23 cellular contexts compared by ENCODE assay signal in the genomic region with DNA sequence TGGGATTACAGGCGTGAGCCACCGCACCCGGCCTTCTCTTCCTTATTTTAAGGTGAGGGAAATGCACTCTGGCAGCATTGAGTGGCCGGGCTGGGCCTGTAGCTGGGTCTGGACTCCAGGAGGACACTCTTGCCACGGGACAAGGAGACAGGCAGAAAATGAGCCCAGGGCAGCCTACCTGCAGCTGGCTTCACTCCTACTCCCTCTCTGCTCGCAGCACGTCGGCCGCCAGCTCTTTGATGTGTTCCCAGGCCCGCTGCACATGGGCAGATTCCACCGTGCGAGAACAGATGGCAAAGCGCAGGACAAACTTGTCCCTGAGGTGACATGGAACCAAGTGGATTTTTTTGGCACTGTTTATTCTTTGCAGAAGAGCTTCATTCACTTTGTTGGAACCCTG.
"Had no signal": no experiment of that assay in that cellular context is flagged by ENCODE, and none has a peak within 500 bp of the region (broad histone marks: within the 10 kb centered on the region; RNA-seq: fewer than 3 reads in every experiment).

No MANE protein-coding gene starts in this region.

- H3K27me3 ChIP-seq: gastrocnemius medialis, hepatocyte, neutrophil, pancreas, right lobe of liver, stomach, tibial artery had no signal

- H3K36me3 Mint-ChIP-seq: memory B cell, natural killer cell, type B pancreatic cell had no signal

- H3K27ac Mint-ChIP-seq: memory B cell, natural killer cell, progenitor cell of endocrine pancreas, type B pancreatic cell had no signal

- H3K36me3 ChIP-seq: gastrocnemius medialis, heart left ventricle, neutrophil, pancreas, stomach, tibial artery had no signal

- H3K9me3 Mint-ChIP-seq: memory B cell, natural killer cell had no signal

- ATAC-seq: gastrocnemius medialis, heart left ventricle, left lobe of liver, natural killer cell, pancreas, right lobe of liver had no signal

- H3K4me3 ChIP-seq: gastrocnemius medialis, heart left ventricle, hepatocyte, lung, pancreas, right lobe of liver, stomach, tibial artery had no signal

- H3K27ac ChIP-seq: gastrocnemius medialis, heart left ventricle, hepatocyte, neutrophil, pancreas, right lobe of liver, stomach, tibial artery had no signal

- H3K4me3 Mint-ChIP-seq: memory B cell, natural killer cell, type B pancreatic cell had no signal

- H3K9me3 ChIP-seq: gastrocnemius medialis, heart left ventricle, neutrophil, pancreas, right lobe of liver, stomach, tibial artery had no signal

- DNase-seq: cortex of kidney; foreskin fibroblast; gastrocnemius medialis; heart left ventricle; kidney; natural killer cell; pancreas; right lobe of liver; small intestine; stimulated activated CD4-positive, alpha-beta T cell treated with anti-CD3 and anti-CD28 coated beads, Interleukin-12 subunit alpha, Interleukin-12 subunit beta, amount 100 ng/mL, for 4 hours; stimulated activated CD4-positive, alpha-beta T cell treated with anti-CD3 and anti-CD28 coated beads, Interleukin-1b, Interleukin-23, amount 100 ng/mL, for 48 hours; stimulated activated CD4-positive, alpha-beta T cell treated with anti-CD3 and anti-CD28 coated beads, Interleukin-4, amount 100 ng/mL, for 1 hour; stimulated activated CD8-positive, alpha-beta memory T cell treated with anti-CD3 and anti-CD28 coated beads, Interleukin-4, amount 100 ng/mL, for 48 hours; stimulated activated naive CD4-positive, alpha-beta T cell treated with Interleukin-2 at 50 U/mL for 16 hours; stomach; tibial artery had no signal
